9 cellular contexts compared by ENCODE assay signal in genomic region chr6:29976253-29976587, GRCh38. TPM values are rescaled to one million over a fixed set of nuclear protein-coding genes. Genes with fewer than 3 reads are reported as not detected.
DNase-seq lines count a peak whose midpoint lies in the region; ATAC-seq and TF ChIP-seq lines count a peak whose summit lies in the region.
"Had no signal": no experiment of that assay in that cellular context is flagged by ENCODE, and none has a peak within 500 bp of the region (broad histone marks: within the 10 kb centered on the region; RNA-seq: fewer than 3 reads in every experiment).

No MANE protein-coding gene starts in this region.

- peak overlapping the region in 3 of 4 donors; percentile 37 to 64 (median 56) for H3K4me3 ChIP-seq in adrenal gland
- peak overlapping the region; percentile 37 to 53 for H3K4me3 ChIP-seq in left lung
- peak overlapping the region; percentile 56 for H3K4me3 ChIP-seq in suprapubic skin

- intact Hi-C loops in activated CD4-positive, alpha-beta T cell treated with anti-CD3 and anti-CD28 coated beads, Interleukin-2, amount 10 ng/mL, durations not matched to agents 24 days and 14 days (cut with micrococcal nuclease), result loop anchor here (5.0 kb wide), 1 partner anchor 36 kb away; no protein-coding TSS in a partner anchor
- intact Hi-C loops in adrenal gland (cut with DNase I), result no loop called here
- intact Hi-C loops in left lung (cut with DNase I), result no loop called here

- TF ChIP-seq CTCF in adrenal gland (IDR thresholded peaks at IDR 0.05) (no peak), left lung (IDR thresholded peaks at IDR 0.05) (no peak), suprapubic skin (IDR thresholded peaks at IDR 0.05) (no peak)

- H3K4me1 Mint-ChIP-seq in activated CD4-positive, alpha-beta T cell treated with anti-CD3 and anti-CD28 coated beads, Interleukin-2, amount 10 ng/mL, durations not matched to agents 24 days and 14 days, result peaks cover 34% of the 10 kb centered on the region

- peaks cover 60% of the 10 kb centered on the region for H3K27me3 Mint-ChIP-seq in activated CD4-positive, alpha-beta T cell treated with anti-CD3 and anti-CD28 coated beads, Interleukin-2, amount 10 ng/mL, durations not matched to agents 24 days and 14 days

- H3K4me3 Mint-ChIP-seq in activated CD4-positive, alpha-beta T cell treated with anti-CD3 and anti-CD28 coated beads, Interleukin-2, amount 10 ng/mL, durations not matched to agents 24 days and 14 days, result peak overlapping the region; percentile 82

- H3K27ac ChIP-seq in adrenal gland (peak overlapping the region; percentile 83 to 99 (median 96)), left lung (peak overlapping the region; percentile 82 to 92), suprapubic skin (peak overlapping the region; percentile 83)

- H3K9me3 ChIP-seq in adrenal gland (replicated peaks in 1 of 3) (no peaks in the 10 kb centered on the region), left lung (no peaks in the 10 kb centered on the region), suprapubic skin (no peaks in the 10 kb centered on the region)

- TF ChIP-seq POLR2A in adrenal gland (IDR thresholded peaks at IDR 0.05) (no peak), suprapubic skin (IDR thresholded peaks at IDR 0.05) (no peak)

- no peaks in the 10 kb centered on the region for H3K9me3 Mint-ChIP-seq in activated CD4-positive, alpha-beta T cell treated with anti-CD3 and anti-CD28 coated beads, Interleukin-2, amount 10 ng/mL, durations not matched to agents 24 days and 14 days

- 5 to 22% (median 21%) methylated on average over 8 of the region's 8 CpGs for WGBS in adrenal gland, 4 donors
- WGBS in suprapubic skin, result 16% methylated on average over 8 of the region's 8 CpGs

- H3K36me3 ChIP-seq in adrenal gland (replicated peaks in 1 of 2) (no peaks in the 10 kb centered on the region), left lung (no peaks in the 10 kb centered on the region), suprapubic skin (no peaks in the 10 kb centered on the region)

- peaks cover 9 to 17% of the 10 kb centered on the region in 2 donors for H3K4me1 ChIP-seq in adrenal gland (replicated peaks in 1 of 2)
- peaks cover 7 to 36% of the 10 kb centered on the region in 2 donors for H3K4me1 ChIP-seq in left lung
- peaks cover 14% of the 10 kb centered on the region for H3K4me1 ChIP-seq in suprapubic skin

- no peak for TF ChIP-seq EP300 in suprapubic skin (IDR thresholded peaks at IDR 0.05)

- H3K27ac Mint-ChIP-seq in activated CD4-positive, alpha-beta T cell treated with anti-CD3 and anti-CD28 coated beads, Interleukin-2, amount 10 ng/mL, durations not matched to agents 24 days and 14 days, result peak overlapping the region; percentile 63

- H3K36me3 Mint-ChIP-seq in activated CD4-positive, alpha-beta T cell treated with anti-CD3 and anti-CD28 coated beads, Interleukin-2, amount 10 ng/mL, durations not matched to agents 24 days and 14 days (ENCODE audit: low read depth), result peaks cover 4% of the 10 kb centered on the region

- ATAC-seq in left lung, result no peak
- no peak for ATAC-seq in HG03439 (IDR thresholded peaks at IDR 0.05; ENCODE audit: unreplicated experiment)
- no peak for ATAC-seq in GM21390 (IDR thresholded peaks at IDR 0.05; ENCODE audit: unreplicated experiment)

- DNase-seq in activated CD4-positive, alpha-beta T cell treated with anti-CD3 and anti-CD28 coated beads, Interleukin-2, amount 10 ng/mL, durations not matched to agents 24 days and 14 days, result no peak
- DNase-seq in activated CD4-positive, alpha-beta T cell treated with anti-CD3 and anti-CD28 coated beads, Interleukin-2, amount 50 U/mL, for 48 hours, result no peak
- no peak for DNase-seq in adrenal gland
- DNase-seq in left lung, result no peak
- DNase-seq in suprapubic skin (ENCODE audit: low spot score in 2 of 2), result no peak
- no peak for DNase-seq in hepatic stellate cell (ENCODE audit: low spot score)
- DNase-seq: SHP77 treated with DMSO at 0.1 percent for 48 hours had no signal

- no peaks in the 10 kb centered on the region for H3K27me3 ChIP-seq in adrenal gland
- H3K27me3 ChIP-seq in left lung, result peaks cover 0 to 40% of the 10 kb centered on the region in 2 donors
- peaks cover 11% of the 10 kb centered on the region for H3K27me3 ChIP-seq in suprapubic skin

RNA-seq across cellular contexts. Expression of gene HLA-A, which starts 33.9 kb away (rescaled TPM):
- 1,449 and 1,452 TPM in 2 replicates for total RNA-seq in activated CD4-positive, alpha-beta T cell treated with anti-CD3 and anti-CD28 coated beads, Interleukin-2, amount 10 ng/mL, durations not matched to agents 24 days and 14 days
- 1,000 to 10,000 TPM in 7 of 8 donors, 100 to 1,000 TPM in 1; 801 to 2,952 (median 1,268) TPM for total RNA-seq in adrenal gland
- 1,000 to 10,000 TPM in 2 of 3 donors, 100 to 1,000 TPM in 1; 341 to 1,363 (median 1,237) TPM for polyA plus RNA-seq in adrenal gland
- 1,000 to 10,000 TPM in 1 of 2 donors, 100 to 1,000 TPM in 1; 930 to 1,150 TPM for total RNA-seq in left lung
- total RNA-seq in suprapubic skin, result 100 to 1,000 TPM; 455 to 546 (median 499) TPM
